Comparison of ENCODE assay signal across 23 cellular contexts in genomic region chr3:192170031-192170430, GRCh38.
"Had no signal": no experiment of that assay in that cellular context is flagged by ENCODE, and none has a peak within 500 bp of the region (broad histone marks: within the 10 kb centered on the region; RNA-seq: fewer than 3 reads in every experiment).

No MANE protein-coding gene starts in this region.

- H3K4me3 Mint-ChIP-seq: activated CD4-positive, alpha-beta memory T cell treated with anti-CD3 and anti-CD28 coated beads for 36 hours; activated CD8-positive, alpha-beta memory T cell treated with anti-CD3 and anti-CD28 coated beads, Interleukin-2, amount 10 ng/mL, durations not matched to agents 7 days and 5 days; mesothelial cell of epicardium; natural killer cell treated with Interleukin-12 subunit alpha and Interleukin-12 subunit beta and Interleukin-15 and Interleukin-18, amount 100 ng/mL, for 72 hours had no signal

- H3K27me3 ChIP-seq: ascending aorta, hepatocyte, transverse colon, vagina had no signal

- FAIRE-seq: bronchial epithelial cell had no signal

- H3K4me1 ChIP-seq: ascending aorta, lower lobe of right lung, transverse colon, vagina had no signal

- H3K4me3 ChIP-seq: ascending aorta, hepatocyte, lower lobe of right lung, transverse colon, vagina had no signal

- H3K36me3 ChIP-seq: ascending aorta, lower lobe of right lung, transverse colon, vagina had no signal

- H3K9me3 ChIP-seq: ascending aorta, lower lobe of right lung, transverse colon, vagina had no signal

- H3K4me2 ChIP-seq: hepatocyte had no signal

- H3K79me2 ChIP-seq: hepatocyte had no signal

- ATAC-seq: activated CD8-positive, alpha-beta memory T cell treated with anti-CD3 and anti-CD28 coated beads, Interleukin-2, amount 10 ng/mL, durations not matched to agents 7 days and 5 days; left colon; lower lobe of right lung; natural killer cell treated with Interleukin-12 subunit alpha and Interleukin-12 subunit beta and Interleukin-15 and Interleukin-18, amount 100 ng/mL, for 72 hours had no signal

- H3K36me3 Mint-ChIP-seq: activated CD4-positive, alpha-beta memory T cell treated with anti-CD3 and anti-CD28 coated beads for 36 hours; activated CD8-positive, alpha-beta memory T cell treated with anti-CD3 and anti-CD28 coated beads, Interleukin-2, amount 10 ng/mL, durations not matched to agents 7 days and 5 days; mesothelial cell of epicardium; natural killer cell treated with Interleukin-12 subunit alpha and Interleukin-12 subunit beta and Interleukin-15 and Interleukin-18, amount 100 ng/mL, for 72 hours had no signal

- H3K27ac Mint-ChIP-seq: activated CD4-positive, alpha-beta memory T cell treated with anti-CD3 and anti-CD28 coated beads for 36 hours; activated CD8-positive, alpha-beta memory T cell treated with anti-CD3 and anti-CD28 coated beads, Interleukin-2, amount 10 ng/mL, durations not matched to agents 7 days and 5 days; mesothelial cell of epicardium; natural killer cell treated with Interleukin-12 subunit alpha and Interleukin-12 subunit beta and Interleukin-15 and Interleukin-18, amount 100 ng/mL, for 72 hours had no signal

- H3K27me3 Mint-ChIP-seq: activated CD4-positive, alpha-beta memory T cell treated with anti-CD3 and anti-CD28 coated beads for 36 hours; activated CD8-positive, alpha-beta memory T cell treated with anti-CD3 and anti-CD28 coated beads, Interleukin-2, amount 10 ng/mL, durations not matched to agents 7 days and 5 days; natural killer cell treated with Interleukin-12 subunit alpha and Interleukin-12 subunit beta and Interleukin-15 and Interleukin-18, amount 100 ng/mL, for 72 hours had no signal

- H3K4me1 Mint-ChIP-seq: activated CD8-positive, alpha-beta memory T cell treated with anti-CD3 and anti-CD28 coated beads, Interleukin-2, amount 10 ng/mL, durations not matched to agents 7 days and 5 days; mesothelial cell of epicardium had no signal

- H3K27ac ChIP-seq: ascending aorta, hepatocyte, lower lobe of right lung, transverse colon, vagina had no signal

- H3K9me3 Mint-ChIP-seq: activated CD4-positive, alpha-beta memory T cell treated with anti-CD3 and anti-CD28 coated beads for 36 hours; mesothelial cell of epicardium had no signal

- H2AFZ ChIP-seq: hepatocyte had no signal

- DNase-seq: activated CD4-positive, alpha-beta memory T cell treated with anti-CD3 and anti-CD28 coated beads for 36 hours; activated CD4-positive, alpha-beta T cell treated with anti-CD3 and anti-CD28 coated beads for 4 hours; activated CD8-positive, alpha-beta memory T cell treated with anti-CD3 and anti-CD28 coated beads, Interleukin-2, amount 10 ng/mL, durations not matched to agents 7 days and 5 days; activated naive CD4-positive, alpha-beta T cell; cerebellar nuclear complex; cortex of kidney; effector CD4-positive, alpha-beta T cell; foreskin fibroblast; left colon; lower lobe of right lung; stimulated activated CD4-positive, alpha-beta T cell treated with anti-CD3 and anti-CD28 coated beads, Interleukin-12 subunit alpha, Interleukin-12 subunit beta, amount 100 ng/mL, for 4 hours; stimulated activated CD4-positive, alpha-beta T cell treated with anti-CD3 and anti-CD28 coated beads, Interleukin-1b, Interleukin-23, amount 100 ng/mL, for 48 hours; stimulated activated CD8-positive, alpha-beta memory T cell treated with anti-CD3 and anti-CD28 coated beads, Interleukin-4, amount 100 ng/mL, for 48 hours; stimulated activated naive CD4-positive, alpha-beta T cell; SW 1271; T-helper 2 cell; transverse colon had no signal
